ENCODE assay signal across 11 cellular contexts in the genomic region with DNA sequence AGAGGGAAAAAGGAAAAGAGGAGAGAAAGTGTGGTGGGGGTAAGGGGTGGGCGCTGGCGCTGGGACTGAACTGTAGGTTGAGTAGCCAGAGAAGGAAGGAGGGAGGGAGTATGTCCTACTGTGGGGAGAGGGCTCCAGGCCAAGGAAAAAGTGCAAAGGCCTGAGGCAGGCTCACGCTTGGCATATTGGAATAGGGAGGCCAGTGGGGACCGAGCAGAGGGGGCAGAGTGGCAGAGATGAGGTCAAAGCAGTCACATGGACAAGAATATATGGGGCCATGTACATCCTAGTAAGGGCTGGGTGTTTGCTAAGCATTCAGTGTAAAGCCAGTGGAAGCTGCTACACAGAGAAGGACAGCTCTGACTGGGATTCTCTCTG. TPM values are rescaled to one million over a fixed set of nuclear protein-coding genes. Genes with fewer than 3 reads are reported as not detected.
DNase-seq lines count a peak whose midpoint lies in the region; ATAC-seq, FAIRE-seq and TF ChIP-seq lines count a peak whose summit lies in the region.
"Had no signal": no experiment of that assay in that cellular context is flagged by ENCODE, and none has a peak within 500 bp of the region (broad histone marks: within the 10 kb centered on the region; RNA-seq: fewer than 3 reads in every experiment).

No MANE protein-coding gene starts in this region.

- TF ChIP-seq CTCF in adrenal gland (IDR thresholded peaks at IDR 0.05) (no peak), transverse colon (IDR thresholded peaks at IDR 0.05) (no peak), HepG2 (CRISPR knock-in tag; IDR thresholded peaks at IDR 0.05) (no peak)

- no peak overlapping the region for H3K4me3 Mint-ChIP-seq in activated T-cell treated with anti-CD3 and anti-CD28 coated beads, Interleukin-2, amount 50 U/mL, for 24 hours
- H3K4me3 Mint-ChIP-seq in naive thymus-derived CD4-positive, alpha-beta T cell, result peak overlapping the region in 7 of 10 donors; percentile 6 to 84 (median 60)
- H3K4me3 Mint-ChIP-seq: activated naive CD4-positive, alpha-beta T cell treated with anti-CD3 and anti-CD28 coated beads for 36 hours had no signal

- CTCF ChIA-PET in naive thymus-derived CD4-positive, alpha-beta T cell (lab: Charles Lee), result interaction anchor here (0.6 to 7.5 kb wide), 6 partner anchors 13 to 79 kb away, joined by 3 to 81 read pairs (median 8); no protein-coding TSS in a partner anchor
- CTCF ChIA-PET in HepG2 (lab: Yijun Ruan, JAX; ENCODE audit: low intra/inter-chr PET ratio, low total read pairs), result no interaction called here

- ATAC-seq in naive thymus-derived CD4-positive, alpha-beta T cell, result no peak
- ATAC-seq in HepG2, result no peak

- H2AFZ ChIP-seq in HepG2 (ENCODE audit: low read length), result no peak overlapping the region
- H2AFZ ChIP-seq: hepatocyte had no signal

- H3K27ac ChIP-seq in adrenal gland (peak overlapping the region; percentile 94 to 98 (median 95)), transverse colon (peak overlapping the region; percentile 70 to 82 (median 79)), HepG2 (ENCODE audit: extremely low read length, insufficient read depth, low read length) (no peak overlapping the region)
- H3K27ac ChIP-seq in naive thymus-derived CD4-positive, alpha-beta T cell (ENCODE audit: low read depth, low read length), result peak overlapping the region; percentile 25
- H3K27ac ChIP-seq: hepatocyte had no signal

- H3K4me1 Mint-ChIP-seq in activated T-cell treated with anti-CD3 and anti-CD28 coated beads, Interleukin-2, amount 50 U/mL, for 24 hours (ENCODE audit: low read depth), result peaks cover 99% of the 10 kb centered on the region
- peaks cover 81 to 98% (median 92%) of the 10 kb centered on the region in 7 donors for H3K4me1 Mint-ChIP-seq in naive thymus-derived CD4-positive, alpha-beta T cell

- no peaks in the 10 kb centered on the region for H3K27me3 Mint-ChIP-seq in activated T-cell treated with anti-CD3 and anti-CD28 coated beads, Interleukin-2, amount 50 U/mL, for 24 hours
- no peaks in the 10 kb centered on the region for H3K27me3 Mint-ChIP-seq in naive thymus-derived CD4-positive, alpha-beta T cell

- H3K27ac Mint-ChIP-seq in activated T-cell treated with anti-CD3 and anti-CD28 coated beads, Interleukin-2, amount 50 U/mL, for 24 hours, result peak overlapping the region; percentile 80
- peak overlapping the region; percentile 56 to 98 (median 89) for H3K27ac Mint-ChIP-seq in naive thymus-derived CD4-positive, alpha-beta T cell

- in situ Hi-C loops in transverse colon (cut with MboI; ENCODE audit: low pct_ligation_motif_present in 1 of 4, low pct_unique_long_range_greater_than_20kb in 1 of 4, low sequenced_read_pairs in 3 of 4) (no loop called here), HepG2 (cut with HindIII; ENCODE audit: extremely low pct_ligation_motif_present, low pct_unique_long_range_greater_than_20kb) (no loop called here)

- no peak for TF ChIP-seq EP300 in transverse colon (IDR thresholded peaks at IDR 0.05; ENCODE audit: low read depth)
- TF ChIP-seq EP300 in HepG2 (IDR thresholded peaks at IDR 0.05; ENCODE audit: low read depth in 2 of 2, low read length in 2 of 2), result no peak
- TF ChIP-seq EP300 in HepG2 (CRISPR knock-in tag; IDR thresholded peaks at IDR 0.05; ENCODE audit: borderline replicate concordance), result no peak

- H3K79me2 ChIP-seq in HepG2 (ENCODE audit: insufficient read depth, low read length), result peaks cover 8% of the 10 kb centered on the region

- no peaks in the 10 kb centered on the region for H3K27me3 ChIP-seq in adrenal gland
- H3K27me3 ChIP-seq in naive thymus-derived CD4-positive, alpha-beta T cell (ENCODE audit: control insufficient read depth in 2 of 2, insufficient read depth in 2 of 2, low read length in 2 of 2), result no peaks in the 10 kb centered on the region
- no peaks in the 10 kb centered on the region for H3K27me3 ChIP-seq in transverse colon
- H3K27me3 ChIP-seq in HepG2 (ENCODE audit: control insufficient read depth in 1 of 2, insufficient read depth in 2 of 2, low read length in 2 of 2), result no peaks in the 10 kb centered on the region
- H3K27me3 ChIP-seq: hepatocyte had no signal

- no peak overlapping the region for H3K4me3 ChIP-seq in adrenal gland
- no peak overlapping the region for H3K4me3 ChIP-seq in naive thymus-derived CD4-positive, alpha-beta T cell (ENCODE audit: low read length)
- no peak overlapping the region for H3K4me3 ChIP-seq in transverse colon
- no peak overlapping the region for H3K4me3 ChIP-seq in HepG2 (replicated peaks in 1 of 3; ENCODE audit: insufficient read depth in 1 of 3, low read depth in 2 of 3, low read length in 3 of 3)
- H3K4me3 ChIP-seq: hepatocyte had no signal

- FAIRE-seq in HepG2 (lab: Jason Lieb, UNC), result no peak
- FAIRE-seq: small intestine had no signal

- no peaks in the 10 kb centered on the region for H3K9me3 Mint-ChIP-seq in activated T-cell treated with anti-CD3 and anti-CD28 coated beads, Interleukin-2, amount 50 U/mL, for 24 hours
- no peaks in the 10 kb centered on the region for H3K9me3 Mint-ChIP-seq in naive thymus-derived CD4-positive, alpha-beta T cell
- H3K9me3 Mint-ChIP-seq: activated naive CD4-positive, alpha-beta T cell treated with anti-CD3 and anti-CD28 coated beads for 36 hours had no signal

- H3K4me2 ChIP-seq in HepG2 (ENCODE audit: low read depth, low read length), result no peak overlapping the region
- H3K4me2 ChIP-seq: hepatocyte had no signal

- TF ChIP-seq POLR2A in adrenal gland (IDR thresholded peaks at IDR 0.05) (no peak), transverse colon (IDR thresholded peaks at IDR 0.05) (no peak), HepG2 (IDR thresholded peaks at IDR 0.05; ENCODE audit: insufficient read depth in 1 of 2, low read depth in 2 of 2, low read length in 2 of 2) (no peak)

- H3K36me3 ChIP-seq in adrenal gland (replicated peaks in 1 of 2) (peaks cover 0 to 15% of the 10 kb centered on the region in 2 donors), transverse colon (no peaks in the 10 kb centered on the region), HepG2 (replicated peaks in 1 of 2; ENCODE audit: control insufficient read depth in 1 of 2, insufficient read depth in 2 of 2, low read length in 2 of 2) (peaks cover 9 to 53% of the 10 kb centered on the region in 2 experiments)
- peaks cover 0 to 16% (median 6%) of the 10 kb centered on the region in 3 experiments for H3K36me3 ChIP-seq in naive thymus-derived CD4-positive, alpha-beta T cell (ENCODE audit: control insufficient read depth in 2 of 3, insufficient read depth in 3 of 3, low read length in 3 of 3)

- H3K9me3 ChIP-seq in adrenal gland (replicated peaks in 1 of 3) (no peaks in the 10 kb centered on the region), transverse colon (no peaks in the 10 kb centered on the region), HepG2 (ENCODE audit: low read length) (no peaks in the 10 kb centered on the region)
- H3K9me3 ChIP-seq in naive thymus-derived CD4-positive, alpha-beta T cell (ENCODE audit: control insufficient read depth in 2 of 3, low read length in 3 of 3), result no peaks in the 10 kb centered on the region

- no peak overlapping the region for H3K9ac ChIP-seq in HepG2 (ENCODE audit: insufficient read depth, low read depth, low read length)

- H3K36me3 Mint-ChIP-seq in activated T-cell treated with anti-CD3 and anti-CD28 coated beads, Interleukin-2, amount 50 U/mL, for 24 hours (ENCODE audit: low read depth), result peaks cover 67% of the 10 kb centered on the region
- peaks cover 4 to 29% (median 9%) of the 10 kb centered on the region in 5 donors for H3K36me3 Mint-ChIP-seq in naive thymus-derived CD4-positive, alpha-beta T cell

- no peak for TF ChIP-seq RAD21 in HepG2 (CRISPR knock-in tag; IDR thresholded peaks at IDR 0.05)

- WGBS in adrenal gland, 4 donors, result 75 to 86% (median 77%) methylated on average over 4 of the region's 4 CpGs
- 93% methylated on average over 3 to 4 of the region's 4 CpGs for WGBS in transverse colon (ENCODE audit: low coverage in 1 of 2), 2 donors
- WGBS in HepG2 (ENCODE audit: low lambda C conversion rate), result 96% methylated on average over 4 of the region's 4 CpGs

- no TSS peak for BruUV-seq in HepG2 (replicated peaks; lab: Mats Ljungman, UMichigan)

- POLR2A ChIA-PET in naive thymus-derived CD4-positive, alpha-beta T cell (lab: Charles Lee), result interaction anchor here (0.9 to 15.1 kb wide), 8 partner anchors 15 to 67 kb away, joined by 3 to 271 read pairs (median 4); no protein-coding TSS in a partner anchor
- POLR2A ChIA-PET in HepG2 (lab: Yijun Ruan, JAX), result no interaction called here

- H4K20me1 ChIP-seq in HepG2 (ENCODE audit: insufficient read depth, low read length), result 0 out of 2 replicates have a peak, but pooled peaks cover 5% of the 10 kb centered on the region

- H3K4me1 ChIP-seq in adrenal gland (replicated peaks in 1 of 2), result peaks cover 98 to 100% of the 10 kb centered on the region in 2 donors
- H3K4me1 ChIP-seq in naive thymus-derived CD4-positive, alpha-beta T cell (ENCODE audit: control insufficient read depth in 2 of 2, insufficient read depth in 2 of 2, low read length in 2 of 2), result peaks cover 82 to 96% of the 10 kb centered on the region in 2 donors
- H3K4me1 ChIP-seq in transverse colon, result peaks cover 70 to 94% (median 83%) of the 10 kb centered on the region in 4 donors
- H3K4me1 ChIP-seq in HepG2 (ENCODE audit: insufficient read depth, low read length), result peaks cover 25% of the 10 kb centered on the region

- DNase-seq in activated T-cell treated with anti-CD3 and anti-CD28 coated beads, Interleukin-2, amount 50 U/mL, for 24 hours, result no peak
- no peak for DNase-seq in activated T-cell treated with anti-CD3 and anti-CD28 coated beads, Interleukin-2, amount 50 U/mL, for 48 hours
- no peak for DNase-seq in adrenal gland
- DNase-seq in naive thymus-derived CD4-positive, alpha-beta T cell, result no peak
- DNase-seq in transverse colon, result no peak
- DNase-seq in NK-92 (lab: John Stamatoyannopoulos, UW; ENCODE audit: unreplicated experiment), result no peak
- DNase-seq in NOMO-1 (lab: John Stamatoyannopoulos, UW; ENCODE audit: unreplicated experiment in 2 of 2), result no peak
- DNase-seq in HepG2 (ENCODE audit: low spot score), result no peak
- DNase-seq: activated naive CD4-positive, alpha-beta T cell treated with anti-CD3 and anti-CD28 coated beads for 36 hours; small intestine had no signal

- intact Hi-C loops in adrenal gland (cut with DNase I) (loop anchor here in 1 of 2 donors (5.0 kb wide), 1 partner anchor 33 kb away; no protein-coding TSS in a partner anchor), transverse colon (cut with DNase I; ENCODE audit: low total_unique reads) (no loop called here), HepG2 (cut with micrococcal nuclease; ENCODE audit: unreplicated experiment) (no loop called here)
- intact Hi-C loops in naive thymus-derived CD4-positive, alpha-beta T cell (cut with micrococcal nuclease), result no loop called here

RNA-seq across cellular contexts. Expression of a gene that starts 39.8 kb away (rescaled TPM):
- total RNA-seq in adrenal gland (10 to 100 TPM; 37.7 to 90.9 (median 82.3) TPM), transverse colon (100 to 1,000 TPM in 1 of 4 donors, 10 to 100 TPM in 3; 41.0 to 110 (median 50.0) TPM), HepG2 (2016; rRNA removed; fragmentation: Illumina TruSeq; extraction: Trizol) (17.6 and 19.3 TPM in 2 replicates)
- polyA plus RNA-seq in adrenal gland (10 to 100 TPM; 15.1 to 56.7 (median 17.8) TPM), HepG2 (2011; rRNA removed) (5.8 and 6.4 TPM in 2 replicates)
- total RNA-seq in naive thymus-derived CD4-positive, alpha-beta T cell, result 10 to 100 TPM; 25.5 to 51.5 (median 28.6) TPM
- 10 to 100 TPM in 1 of 2 donors, 1 to 10 TPM in 1; 3.9 to 18.8 TPM for polyA plus RNA-seq in naive thymus-derived CD4-positive, alpha-beta T cell
- 37.4 and 40.4 TPM in 2 replicates for total RNA-seq in HepG2 (2016; cell fraction: cytosol; rRNA removed; fragmentation: Illumina TruSeq; extraction: Trizol; ENCODE audit: low read depth)
- total RNA-seq in HepG2 (2016; cell fraction: insoluble cytoplasmic fraction; rRNA removed; fragmentation: Illumina TruSeq; extraction: Trizol), result 15.2 and 19.1 TPM in 2 replicates
- total RNA-seq in HepG2 (2016; cell fraction: membrane; rRNA removed; fragmentation: Illumina TruSeq; extraction: Trizol), result 19.0 and 21.2 TPM in 2 replicates
- total RNA-seq in HepG2 (2016; cell fraction: nucleus; rRNA removed; fragmentation: Illumina TruSeq; extraction: Trizol), result 13.6 and 18.0 TPM in 2 replicates
- polyA plus RNA-seq in HepG2 (2011; cell fraction: cytosol; rRNA removed), result 4.7 and 7.2 TPM in 2 replicates
- polyA plus RNA-seq in HepG2 (2011; cell fraction: nucleus; rRNA removed), result 7.7 and 11.9 TPM in 2 replicates
- polyA plus RNA-seq in HepG2 (2012), result 3.5 and 5.6 TPM in 2 replicates
- 0.71 and 0.72 TPM in 2 replicates for polyA plus RNA-seq in HepG2 (2016; cell fraction: cytosol; fragmentation: Illumina TruSeq; extraction: Trizol; ENCODE audit: low read depth)
- polyA plus RNA-seq in HepG2 (2016; cell fraction: insoluble cytoplasmic fraction; fragmentation: Illumina TruSeq; extraction: Trizol; ENCODE audit: low read depth), result 10.3 and 11.4 TPM in 2 replicates
- 3.6 and 4.1 TPM in 2 replicates for polyA plus RNA-seq in HepG2 (2016; cell fraction: membrane; fragmentation: Illumina TruSeq; extraction: Trizol; ENCODE audit: low read depth)
- 13.5 and 14.8 TPM in 2 replicates for polyA plus RNA-seq in HepG2 (2016; cell fraction: nucleus; fragmentation: Illumina TruSeq; extraction: Trizol; ENCODE audit: insufficient read depth, low read depth)
- polyA minus RNA-seq in HepG2 (2011; rRNA and poly(A)+ RNA removed; ENCODE audit: low replicate concordance), result 28.7 and 33.7 TPM in 2 replicates
- 7.5 and 12.7 TPM in 2 replicates for polyA minus RNA-seq in HepG2 (2011; cell fraction: cytosol; rRNA and poly(A)+ RNA removed)
- polyA minus RNA-seq in HepG2 (2011; cell fraction: nucleus; rRNA and poly(A)+ RNA removed), result 9.5 and 10.1 TPM in 2 replicates
